Comparison of ENCODE assay signal across 8 cellular contexts in the genomic region with DNA sequence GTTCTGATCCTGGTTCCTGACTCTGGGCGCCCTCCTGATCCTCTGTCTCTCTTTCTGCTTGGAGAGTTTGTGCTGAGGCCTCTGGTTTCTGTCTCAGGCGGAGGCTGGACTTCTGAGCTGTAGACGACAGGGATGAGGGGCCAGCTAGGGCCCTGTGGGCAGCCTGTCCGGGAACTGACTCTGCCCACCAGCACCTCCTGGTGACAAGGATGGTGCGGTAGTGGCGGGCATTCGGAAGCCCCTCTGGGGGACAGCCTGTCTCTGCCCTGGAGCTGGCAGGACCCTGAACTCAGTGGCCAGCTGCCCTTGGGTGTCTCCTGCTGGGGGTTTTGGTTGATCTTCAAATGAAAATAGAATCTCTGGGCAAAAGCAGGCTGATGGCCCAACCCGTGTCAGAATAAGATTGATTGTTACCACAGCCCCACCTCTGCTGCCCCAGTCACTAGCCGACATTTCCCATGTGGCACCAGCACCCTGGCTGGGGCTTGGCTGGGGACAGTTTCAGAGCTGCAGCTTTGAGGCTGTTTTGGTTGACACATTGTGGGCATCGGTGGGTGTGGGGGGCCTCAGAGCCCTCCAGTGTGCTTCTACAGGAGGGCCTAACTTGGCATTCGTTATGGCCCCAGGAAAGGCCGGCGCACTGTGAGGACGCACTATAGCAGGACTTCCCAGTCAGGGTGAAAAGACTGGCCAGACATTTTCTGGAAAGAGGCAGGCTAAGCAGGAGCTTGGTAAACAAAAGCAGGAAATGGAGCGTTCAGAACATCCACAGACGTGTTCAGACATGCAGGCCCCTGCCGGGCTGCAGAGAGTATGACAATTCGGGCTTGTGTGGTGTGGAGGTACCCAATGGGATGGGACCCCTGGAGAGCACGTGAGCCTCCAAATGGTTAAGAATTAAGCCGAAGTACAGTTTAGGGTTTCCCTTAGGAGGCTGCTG. TPM values are rescaled to one million over a fixed set of nuclear protein-coding genes. Genes with fewer than 3 reads are reported as not detected.
DNase-seq lines count a peak whose midpoint lies in the region; ATAC-seq, FAIRE-seq and TF ChIP-seq lines count a peak whose summit lies in the region.

No MANE protein-coding gene starts in this region.

- no peaks in the 10 kb centered on the region for H3K79me2 ChIP-seq in endothelial cell of umbilical vein (ENCODE audit: control insufficient read depth, insufficient read depth, low read length)

- CTCF ChIA-PET in HEK293 (lab: Yijun Ruan, JAX) (interaction anchor here (0.5 to 2.0 kb wide), 12 partner anchors 8 to 804 kb away, joined by 3 to 10 read pairs (median 4); no protein-coding TSS in a partner anchor), endothelial cell of umbilical vein (lab: Charles Lee) (interaction anchor here (0.6 to 3.2 kb wide), 19 partner anchors 11 to 152 kb away, joined by 3 to 37 read pairs (median 4); a partner anchor contains a TSS)

- FAIRE-seq in endothelial cell of umbilical vein (lab: Jason Lieb, UNC) = peak; percentile 95

- no peak for TF ChIP-seq CTCF in HEK293 (tag by site-specific recombination; IDR thresholded peaks at IDR 0.05)
- TF ChIP-seq CTCF in endothelial cell of umbilical vein (IDR thresholded peaks at IDR 0.05; ENCODE audit: extremely low read depth in 1 of 2, insufficient read depth in 1 of 2, low read depth in 1 of 2, low read length in 2 of 2) = peak; percentile 49 to 54

- DNase-seq in NCI-H510A (lab: John Stamatoyannopoulos, UW) (peak; percentile 90), endothelial cell of umbilical vein (ENCODE audit: low read depth, low spot score) (peak; percentile 87), AG08396 (ENCODE audit: low spot score) (no peak), T-helper 1 cell (no peak), hippocampal formation (lab: John Stamatoyannopoulos, UW) (no peak)

- no peaks in the 10 kb centered on the region for H4K20me1 ChIP-seq in endothelial cell of umbilical vein (replicated peaks; ENCODE audit: control insufficient read depth, extremely low read depth, insufficient read depth, low read length)

- TSS peak; percentile 30 for BruUV-seq in endothelial cell of umbilical vein (replicated peaks; lab: Mats Ljungman, UMichigan)

- H3K36me3 ChIP-seq in HEK293 (ENCODE audit: control insufficient read depth in 2 of 2, insufficient read depth in 1 of 2, low read length in 2 of 2) (no peaks in the 10 kb centered on the region), endothelial cell of umbilical vein (ENCODE audit: control insufficient read depth in 2 of 2, extremely low read depth in 1 of 2, insufficient read depth in 2 of 2, low read length in 2 of 2) (no peaks in the 10 kb centered on the region)

- H3K9me3 ChIP-seq in HEK293 (ENCODE audit: control insufficient read depth, insufficient read depth, low read depth, low read length) (no peaks in the 10 kb centered on the region), endothelial cell of umbilical vein (replicated peaks; ENCODE audit: control insufficient read depth, insufficient read depth, low read length) (no peaks in the 10 kb centered on the region)

- H3K9ac ChIP-seq in endothelial cell of umbilical vein (replicated peaks; ENCODE audit: extremely low read depth, insufficient read depth, low read length) = peak overlapping the region; percentile 27

- peak; percentile 48 for TF ChIP-seq POLR2A in endothelial cell of umbilical vein (IDR thresholded peaks at IDR 0.05; ENCODE audit: low read depth, low read length)

- no peak overlapping the region for H3K4me3 ChIP-seq in HEK293 (ENCODE audit: low read depth, low read length)
- H3K4me3 ChIP-seq in endothelial cell of umbilical vein (replicated peaks in 1 of 3; ENCODE audit: insufficient read depth in 1 of 3, low read depth in 1 of 3, low read length in 3 of 3) = no peak overlapping the region
- no peak overlapping the region for H3K4me3 ChIP-seq in skin epidermis

- no peak for ATAC-seq in HG02981 (IDR thresholded peaks at IDR 0.05; ENCODE audit: unreplicated experiment)

- no peaks in the 10 kb centered on the region for H3K9me1 ChIP-seq in endothelial cell of umbilical vein (replicated peaks; ENCODE audit: control insufficient read depth, extremely low read depth, insufficient read depth, low read length)

- H3K4me1 ChIP-seq in HEK293 (ENCODE audit: control insufficient read depth, insufficient read depth, low read length) (no peaks in the 10 kb centered on the region), endothelial cell of umbilical vein (ENCODE audit: control insufficient read depth, extremely low read depth, insufficient read depth, low read length) (peaks cover 15% of the 10 kb centered on the region)

- POLR2A ChIA-PET in HEK293 (lab: Yijun Ruan, JAX) (interaction anchor here (0.7 to 0.8 kb wide), 2 partner anchors 13 to 17 kb away, joined by 3 read pairs; a partner anchor contains a TSS), endothelial cell of umbilical vein (lab: Charles Lee) (interaction anchor here (0.6 to 1.0 kb wide), 2 partner anchors 10 to 14 kb away, joined by 3 to 5 read pairs; no protein-coding TSS in a partner anchor)

- H2AFZ ChIP-seq in endothelial cell of umbilical vein (ENCODE audit: low read depth, low read length) = peak overlapping the region; percentile 78

- H3K4me2 ChIP-seq in endothelial cell of umbilical vein (ENCODE audit: insufficient read depth, low read length) = no peak overlapping the region

- H3K27me3 ChIP-seq in endothelial cell of umbilical vein (ENCODE audit: control insufficient read depth in 2 of 2, insufficient read depth in 2 of 2, low read length in 2 of 2) = no peaks in the 10 kb centered on the region

- dilution Hi-C loops in endothelial cell of umbilical vein (cut with MboI; ENCODE audit: extremely low pct_ligation_motif_present, low sequenced_read_pairs) = no loop called here

- peak overlapping the region; percentile 60 for H3K27ac ChIP-seq in HEK293 (ENCODE audit: extremely low read depth, low read depth, low read length)
- peak overlapping the region; percentile 74 for H3K27ac ChIP-seq in endothelial cell of umbilical vein (ENCODE audit: insufficient read depth, low read depth, low read length)
- H3K27ac ChIP-seq in skin epidermis = peak overlapping the region in 17 of 21 experiments; percentile 30 to 80 (median 65)

- intact Hi-C loops in endothelial cell of umbilical vein (cut with micrococcal nuclease) = loop anchor here (1.0 kb wide), 2 partner anchors 17 to 38 kb away; a partner anchor contains a TSS

TF ChIP-seq in HEK293, 187 proteins besides CTCF, POLR2A, EP300 and RAD21 (continues in another document):
- TF ChIP-seq ZBTB8A (tag by site-specific recombination; IDR thresholded peaks at IDR 0.05) = peak; percentile 43
- TF ChIP-seq SP3 (tag by site-specific recombination; IDR thresholded peaks at IDR 0.05) = no peak
- TF ChIP-seq ZNF658 (tag by site-specific recombination; IDR thresholded peaks at IDR 0.05) = no peak
- TF ChIP-seq ZNF701 (tag by site-specific recombination; IDR thresholded peaks at IDR 0.05) = no peak
- TF ChIP-seq KLF7 (tag by site-specific recombination; IDR thresholded peaks at IDR 0.05; ENCODE audit: borderline replicate concordance) = no peak

TF ChIP-seq in endothelial cell of umbilical vein, 7 proteins besides CTCF, POLR2A, EP300 and RAD21:
- peak; percentile 51 for TF ChIP-seq POLR2AphosphoS5 (IDR thresholded peaks at IDR 0.05; ENCODE audit: insufficient read depth, low read depth, low read length)
- no peak for TF ChIP-seq JUN (IDR thresholded peaks at IDR 0.05; ENCODE audit: borderline replicate concordance, insufficient read depth, insufficient read length, low read depth)
- TF ChIP-seq GATA2 (IDR thresholded peaks at IDR 0.05; ENCODE audit: insufficient read depth, insufficient read length, low read depth, low read length) = no peak
- no peak for TF ChIP-seq EZH2 (IDR thresholded peaks at IDR 0.05; ENCODE audit: borderline replicate concordance, low read depth, low read length, severe bottlenecking)
- TF ChIP-seq, protein P1, sequence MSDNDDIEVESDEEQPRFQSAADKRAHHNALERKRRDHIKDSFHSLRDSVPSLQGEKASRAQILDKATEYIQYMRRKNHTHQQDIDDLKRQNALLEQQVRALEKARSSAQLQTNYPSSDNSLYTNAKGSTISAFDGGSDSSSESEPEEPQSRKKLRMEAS (IDR thresholded peaks at IDR 0.05; ENCODE audit: insufficient read depth, insufficient read length) = no peak
- no peak for TF ChIP-seq MYC (IDR thresholded peaks at IDR 0.05; ENCODE audit: low read depth, low read length)

RNA-seq across cellular contexts. Expression of a gene that starts 16.1 kb away (rescaled TPM):
- total RNA-seq in endothelial cell of umbilical vein = 21.7 and 23.7 TPM in 2 replicates
- 12.3 and 13.6 TPM in 2 replicates for polyA plus RNA-seq in endothelial cell of umbilical vein
- polyA plus RNA-seq in endothelial cell of umbilical vein (2011; cell fraction: cytosol; rRNA removed) = 14.2 and 14.7 TPM in 2 replicates
- 21.6 and 24.7 TPM in 2 replicates for polyA plus RNA-seq in endothelial cell of umbilical vein (2011; cell fraction: nucleus; rRNA removed)
- polyA plus RNA-seq in endothelial cell of umbilical vein (2012) = 6.5 and 10.4 TPM in 2 replicates
- polyA minus RNA-seq in endothelial cell of umbilical vein = 11.6 and 14.8 TPM in 2 replicates
- polyA minus RNA-seq in endothelial cell of umbilical vein (2011; cell fraction: cytosol; rRNA and poly(A)+ RNA removed) = 68.4 TPM
- 5.7 and 6.3 TPM in 2 replicates for polyA minus RNA-seq in endothelial cell of umbilical vein (2011; cell fraction: nucleus; rRNA and poly(A)+ RNA removed)

RNA-seq across cellular contexts. Expression of a gene that starts 57.4 kb away (rescaled TPM):
- total RNA-seq in endothelial cell of umbilical vein = 293 and 420 TPM in 2 replicates
- polyA plus RNA-seq in endothelial cell of umbilical vein = 120 and 131 TPM in 2 replicates
- 170 and 179 TPM in 2 replicates for polyA plus RNA-seq in endothelial cell of umbilical vein (2011; cell fraction: cytosol; rRNA removed)
- 202 and 253 TPM in 2 replicates for polyA plus RNA-seq in endothelial cell of umbilical vein (2011; cell fraction: nucleus; rRNA removed)
- polyA plus RNA-seq in endothelial cell of umbilical vein (2012) = 398 and 588 TPM in 2 replicates
- polyA minus RNA-seq in endothelial cell of umbilical vein = 110 and 113 TPM in 2 replicates
- 331 TPM for polyA minus RNA-seq in endothelial cell of umbilical vein (2011; cell fraction: cytosol; rRNA and poly(A)+ RNA removed)
- 34.1 and 37.4 TPM in 2 replicates for polyA minus RNA-seq in endothelial cell of umbilical vein (2011; cell fraction: nucleus; rRNA and poly(A)+ RNA removed)

Comparison
In these comparisons a context has a peak if more than half of its experiments do, and no peak if none do; other contexts are left out.
1. DNase-seq: peak in NCI-H510A (single experiment) and endothelial cell of umbilical vein (single experiment); none in AG08396 (single experiment), T-helper 1 cell (0 of 5) and hippocampal formation (0 of 2).
2. Peak in every context shown above with its lines, with median percentiles within 50 percentile points of each other: H3K27ac ChIP-seq.